ENCODE assay signal across 27 cellular contexts in the genomic region with DNA sequence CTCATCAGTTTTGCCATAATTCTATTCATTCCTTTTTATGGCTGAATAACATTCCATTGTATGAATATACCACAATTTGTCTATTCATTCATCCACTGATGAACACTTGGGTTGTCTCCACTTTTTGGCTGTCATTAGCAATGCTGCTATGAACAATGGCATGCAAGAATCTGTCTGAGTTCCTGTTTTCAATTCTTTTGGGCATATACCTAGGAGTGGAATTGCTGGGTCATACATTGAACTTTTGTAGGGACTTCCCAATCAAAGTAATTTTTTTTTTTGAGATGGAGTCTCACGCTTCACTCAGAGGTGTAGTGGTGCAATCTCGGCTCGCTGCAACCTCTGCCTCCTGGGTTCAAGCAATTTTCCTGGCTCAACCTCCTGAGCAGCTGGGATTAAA. TPM values are rescaled to one million over a fixed set of nuclear protein-coding genes. Genes with fewer than 3 reads are reported as not detected.
"Had no signal": no experiment of that assay in that cellular context is flagged by ENCODE, and none has a peak within 500 bp of the region (broad histone marks: within the 10 kb centered on the region; RNA-seq: fewer than 3 reads in every experiment).

No MANE protein-coding gene starts in this region.

- H3K4me1 ChIP-seq: SJSA1 had no signal

- H3K27ac ChIP-seq: SJSA1, SK-N-MC had no signal

- H3K9me3 ChIP-seq: SJSA1 had no signal

- DNase-seq: IMR-90, Kasumi-1, KG1, MM.1S, MV-4-11, NCI-H1048, NCI-H1417 treated with DMSO at 0.1 percent for 48 hours, NCI-H146, NCI-H1694 treated with DMSO at 0.1 percent for 48 hours, NCI-H1930, NCI-H2081, NCI-H2107, NCI-H2171, NCI-H226, NCI-H446, NCI-H510A, NCI-H524 treated with DMSO at 0.1 percent for 48 hours, NCI-H69, NCI-H774, Right ventricle myocardium superior, RPMI8226, SIG-M5 had no signal

- H3K36me3 ChIP-seq: SJSA1 had no signal

- ATAC-seq: HepG2 had no signal

- H3K4me3 ChIP-seq: SJSA1, SK-N-MC had no signal

RNA-seq across cellular contexts. Expression of gene AADACL4, which starts 34.9 kb away (rescaled TPM):
- total RNA-seq: HepG2, HT1080, IMR-90, M059J, Right ventricle myocardium superior, SJSA1 had no signal

RNA-seq across cellular contexts. Expression of gene AADACL3, which starts 37.1 kb away (rescaled TPM):
- total RNA-seq: HepG2, HT1080, IMR-90, M059J, Right ventricle myocardium superior, SJSA1 had no signal
